ENCODE assay signal across 1 cellular context in genomic region chr18:28036481-28036880, GRCh38.
TF ChIP-seq lines count a peak whose summit lies in the region.

No MANE protein-coding gene starts in this region.

TF ChIP-seq in GM23338, 12 proteins besides CTCF, POLR2A, EP300 and RAD21 (continued from another document):
- TF ChIP-seq ZNF114 (CRISPR knock-in tag; IDR thresholded peaks at IDR 0.05) (no peak), EZH2 (IDR thresholded peaks at IDR 0.05; ENCODE audit: low read depth, unreplicated experiment) (no peak), REST (IDR thresholded peaks at IDR 0.05; ENCODE audit: unreplicated experiment) (no peak), EZH2phosphoT487 (IDR thresholded peaks at IDR 0.05; ENCODE audit: unreplicated experiment) (no peak), POLR2AphosphoS5 (IDR thresholded peaks at IDR 0.05; ENCODE audit: low read depth) (no peak)
